Comparison of ENCODE assay signal across 10 cellular contexts in genomic region chr3:64104006-64104405, GRCh38.
"Had no signal": no experiment of that assay in that cellular context is flagged by ENCODE, and none has a peak within 500 bp of the region (broad histone marks: within the 10 kb centered on the region; RNA-seq: fewer than 3 reads in every experiment).

No MANE protein-coding gene starts in this region.

- DNase-seq: activated CD4-positive, alpha-beta T cell treated with anti-CD3 and anti-CD28 coated beads for 4 hours; activated CD8-positive, alpha-beta T cell treated with anti-CD3 and anti-CD28 coated beads for 36 hours; activated naive CD4-positive, alpha-beta T cell treated with Interleukin-2 at 50 U/mL for 16 hours; naive B cell; ovary; right lobe of liver; spleen; T-helper 2 cell had no signal

- H3K9me3 Mint-ChIP-seq: activated CD8-positive, alpha-beta T cell treated with anti-CD3 and anti-CD28 coated beads for 36 hours; naive B cell; WTC11 had no signal

- H3K27ac ChIP-seq: ovary, right lobe of liver, spleen, thoracic aorta had no signal

- H3K36me3 Mint-ChIP-seq: naive B cell, WTC11 had no signal

- H3K4me1 ChIP-seq: right lobe of liver, spleen had no signal

- H3K27ac Mint-ChIP-seq: activated CD8-positive, alpha-beta T cell treated with anti-CD3 and anti-CD28 coated beads for 36 hours; naive B cell; WTC11 had no signal

- H3K27me3 ChIP-seq: ovary, right lobe of liver, spleen had no signal

- H3K36me3 ChIP-seq: right lobe of liver had no signal

- H3K9me3 ChIP-seq: ovary, right lobe of liver, spleen, thoracic aorta had no signal

- ATAC-seq: activated CD8-positive, alpha-beta T cell treated with anti-CD3 and anti-CD28 coated beads for 36 hours; right lobe of liver; WTC11 had no signal

- H3K4me3 ChIP-seq: ovary, right lobe of liver, spleen, thoracic aorta had no signal

- H3K4me3 Mint-ChIP-seq: activated CD8-positive, alpha-beta T cell treated with anti-CD3 and anti-CD28 coated beads for 36 hours; naive B cell; WTC11 had no signal
